12 cellular contexts compared by ENCODE assay signal in genomic region chr15:100973351-100974034, GRCh38. TPM values are rescaled to one million over a fixed set of nuclear protein-coding genes. Genes with fewer than 3 reads are reported as not detected.
A peak's percentile ranks its signal among the peaks of the same experiment; 100 is the strongest.
DNase-seq lines count a peak whose midpoint lies in the region; ATAC-seq, FAIRE-seq and TF ChIP-seq lines count a peak whose summit lies in the region.
"Had no signal": no experiment of that assay in that cellular context is flagged by ENCODE, and none has a peak within 500 bp of the region (broad histone marks: within the 10 kb centered on the region; RNA-seq: fewer than 3 reads in every experiment).

No MANE protein-coding gene starts in this region.

- H4K20me1 ChIP-seq in hepatocyte (ENCODE audit: insufficient read depth, poor library complexity, severe bottlenecking): no peaks in the 10 kb centered on the region

- H3K9me3 Mint-ChIP-seq in activated naive CD4-positive, alpha-beta T cell treated with anti-CD3 and anti-CD28 coated beads, Interleukin-2, amount 10 ng/mL, durations not matched to agents 7 days and 5 days: no peaks in the 10 kb centered on the region
- H3K9me3 Mint-ChIP-seq: natural killer cell treated with Interleukin-12 subunit alpha and Interleukin-12 subunit beta and Interleukin-15 and Interleukin-18, amount 100 ng/mL, for 72 hours had no signal

- no peak overlapping the region for H3K4me3 Mint-ChIP-seq in activated naive CD4-positive, alpha-beta T cell treated with anti-CD3 and anti-CD28 coated beads, Interleukin-2, amount 10 ng/mL, durations not matched to agents 7 days and 5 days
- H3K4me3 Mint-ChIP-seq: natural killer cell treated with Interleukin-12 subunit alpha and Interleukin-12 subunit beta and Interleukin-15 and Interleukin-18, amount 100 ng/mL, for 72 hours had no signal

- in situ Hi-C loops in astrocyte of the cerebellum (cut with HindIII; ENCODE audit: low sequenced_read_pairs): no loop called here

- H3K79me2 ChIP-seq in hepatocyte (no peaks in the 10 kb centered on the region), parathyroid adenoma (no peaks in the 10 kb centered on the region)

- 1% methylated on average over 55 of the region's 84 CpGs for WGBS in hepatocyte (ENCODE audit: low lambda C conversion rate, missing lambda C conversion rate)

- H3K4me2 ChIP-seq in hepatocyte: peak overlapping the region; percentile 99
- H3K4me2 ChIP-seq in parathyroid adenoma (ENCODE audit: low read length): peak overlapping the region; percentile 9

- no peak for TF ChIP-seq POLR2A in GM12892 (IDR thresholded peaks at IDR 0.05; ENCODE audit: low read depth, low read length)

- H3K4me3 ChIP-seq in astrocyte of the cerebellum (ENCODE audit: low read depth, low read length): peak overlapping the region; percentile 41
- peak overlapping the region; percentile 38 for H3K4me3 ChIP-seq in hepatocyte
- peak overlapping the region; percentile 16 for H3K4me3 ChIP-seq in parathyroid adenoma (ENCODE audit: low read depth, low read length)

- no peak overlapping the region for H3K27ac Mint-ChIP-seq in activated naive CD4-positive, alpha-beta T cell treated with anti-CD3 and anti-CD28 coated beads, Interleukin-2, amount 10 ng/mL, durations not matched to agents 7 days and 5 days
- H3K27ac Mint-ChIP-seq: natural killer cell treated with Interleukin-12 subunit alpha and Interleukin-12 subunit beta and Interleukin-15 and Interleukin-18, amount 100 ng/mL, for 72 hours had no signal

- H3K4me1 Mint-ChIP-seq in activated naive CD4-positive, alpha-beta T cell treated with anti-CD3 and anti-CD28 coated beads, Interleukin-2, amount 10 ng/mL, durations not matched to agents 7 days and 5 days: no peaks in the 10 kb centered on the region

- no peak for TF ChIP-seq CTCF in astrocyte of the cerebellum (IDR thresholded peaks at IDR 0.05; ENCODE audit: low read depth, low read length, missing control alignments)
- no peak for TF ChIP-seq CTCF in hepatocyte (IDR thresholded peaks at IDR 0.05; ENCODE audit: poor library complexity)
- TF ChIP-seq CTCF in parathyroid adenoma (IDR thresholded peaks at IDR 0.05): no peak

- H3K4me1 ChIP-seq in hepatocyte (ENCODE audit: insufficient read depth) (peaks cover 7% of the 10 kb centered on the region), parathyroid adenoma (no peaks in the 10 kb centered on the region)

- H3K9ac ChIP-seq in parathyroid adenoma: no peak overlapping the region

- peaks cover 77% of the 10 kb centered on the region for H3K27me3 Mint-ChIP-seq in activated naive CD4-positive, alpha-beta T cell treated with anti-CD3 and anti-CD28 coated beads, Interleukin-2, amount 10 ng/mL, durations not matched to agents 7 days and 5 days

- H3K27ac ChIP-seq in hepatocyte (no peak overlapping the region), parathyroid adenoma (no peak overlapping the region)
- H3K27ac ChIP-seq: HL-60 had no signal

- H3K9me2 ChIP-seq in hepatocyte (replicated peaks; ENCODE audit: insufficient read depth): no peaks in the 10 kb centered on the region

- FAIRE-seq in GM12892 (lab: Jason Lieb, UNC): no peak

- CTCF ChIA-PET in activated naive CD4-positive, alpha-beta T cell treated with anti-CD3 and anti-CD28 coated beads, Interleukin-2, amount 10 ng/mL, durations not matched to agents 7 days and 5 days (lab: Charles Lee): no interaction called here

- no peaks in the 10 kb centered on the region for H3K36me3 Mint-ChIP-seq in activated naive CD4-positive, alpha-beta T cell treated with anti-CD3 and anti-CD28 coated beads, Interleukin-2, amount 10 ng/mL, durations not matched to agents 7 days and 5 days
- H3K36me3 Mint-ChIP-seq: natural killer cell treated with Interleukin-12 subunit alpha and Interleukin-12 subunit beta and Interleukin-15 and Interleukin-18, amount 100 ng/mL, for 72 hours had no signal

- no peak for ATAC-seq in stimulated activated naive CD8-positive, alpha-beta T cell treated with anti-CD3 and anti-CD28 coated beads, Interleukin-15, Interleukin-2, amounts not matched to agents 100 U/mL and 50 U/mL, for 24 hours
- ATAC-seq in GM18511 (IDR thresholded peaks at IDR 0.05; ENCODE audit: unreplicated experiment) (no peak), GM18520 (IDR thresholded peaks at IDR 0.05; ENCODE audit: unreplicated experiment) (no peak)
- ATAC-seq: natural killer cell treated with Interleukin-12 subunit alpha and Interleukin-12 subunit beta and Interleukin-15 and Interleukin-18, amount 100 ng/mL, for 72 hours had no signal

- peak; percentile 28 for DNase-seq in GM12892 (ENCODE audit: insufficient read length)
- DNase-seq in astrocyte of the cerebellum (ENCODE audit: low read depth): no peak
- DNase-seq in hepatocyte (ENCODE audit: low spot score): peak; percentile 54
- DNase-seq in stimulated activated naive CD8-positive, alpha-beta T cell treated with anti-CD3 and anti-CD28 coated beads, Interleukin-15, Interleukin-2, amounts not matched to agents 100 U/mL and 50 U/mL, for 24 hours: no peak
- DNase-seq in activated naive CD4-positive, alpha-beta T cell treated with anti-CD3 and anti-CD28 coated beads, Interleukin-2, amount 10 ng/mL, durations not matched to agents 7 days and 5 days: no peak
- DNase-seq: Calu3, SW 1271 had no signal

- H3K9me3 ChIP-seq in hepatocyte (ENCODE audit: low read depth) (no peaks in the 10 kb centered on the region), parathyroid adenoma (ENCODE audit: control insufficient read depth, low read length) (no peaks in the 10 kb centered on the region)

- H3K27me3 ChIP-seq in hepatocyte (peaks cover 60% of the 10 kb centered on the region), parathyroid adenoma (ENCODE audit: control insufficient read depth, insufficient read depth, low read length) (no peaks in the 10 kb centered on the region)

- peak overlapping the region; percentile 40 for H2AFZ ChIP-seq in hepatocyte
- H2AFZ ChIP-seq in parathyroid adenoma: no peak overlapping the region

- H3K36me3 ChIP-seq in hepatocyte (replicated peaks; ENCODE audit: insufficient read depth, low read depth) (no peaks in the 10 kb centered on the region), parathyroid adenoma (ENCODE audit: control insufficient read depth, insufficient read depth, low read length) (no peaks in the 10 kb centered on the region)

RNA-seq across cellular contexts. Expression of gene LRRK1, which starts 54.3 kb away (rescaled TPM):
- 15.9 TPM for polyA plus RNA-seq in GM12892 (2012; ENCODE audit: missing spikeins)
- 2.1 and 2.6 TPM in 2 replicates for total RNA-seq in hepatocyte
- polyA plus RNA-seq in hepatocyte: 2.1 and 2.7 TPM in 2 replicates

Comparison
In these comparisons a context has a peak if more than half of its experiments do, and no peak if none do; other contexts are left out.
1. DNase-seq: peak in GM12892 (single experiment) and hepatocyte (single experiment); none in astrocyte of the cerebellum (single experiment), stimulated activated naive CD8-positive, alpha-beta T cell treated with anti-CD3 and anti-CD28 coated beads, Interleukin-15, Interleukin-2, amounts not matched to agents 100 U/mL and 50 U/mL, for 24 hours (single experiment) and activated naive CD4-positive, alpha-beta T cell treated with anti-CD3 and anti-CD28 coated beads, Interleukin-2, amount 10 ng/mL, durations not matched to agents 7 days and 5 days (single experiment).
2. Peak in every context shown above with its lines, with median percentiles within 50 percentile points of each other: H3K4me3 ChIP-seq.